13 cellular contexts compared by ENCODE assay signal in genomic region chr1:217133958-217134856, GRCh38.
A peak's percentile ranks its signal among the peaks of the same experiment; 100 is the strongest.
DNase-seq lines count a peak whose midpoint lies in the region; ATAC-seq, FAIRE-seq and TF ChIP-seq lines count a peak whose summit lies in the region.
"Had no signal": no experiment of that assay in that cellular context is flagged by ENCODE, and none has a peak within 500 bp of the region (broad histone marks: within the 10 kb centered on the region; RNA-seq: fewer than 3 reads in every experiment).

No MANE protein-coding gene starts in this region.

- CTCF ChIA-PET in CD8-positive, alpha-beta memory T cell (lab: Charles Lee), result no interaction called here

- peak overlapping the region; percentile 52 for H3K4me3 ChIP-seq in HUES6 (ENCODE audit: low read depth, low read length)
- H3K4me3 ChIP-seq in brain microvascular endothelial cell (ENCODE audit: low read depth, low read length), result peak overlapping the region; percentile 47
- H3K4me3 ChIP-seq in iPS-20b (ENCODE audit: low read length), result peak overlapping the region; percentile 79
- H3K4me3 ChIP-seq in skeletal muscle tissue (ENCODE audit: low read length in 3 of 3), result peak overlapping the region; percentile 62 to 75 (median 66)
- no peak overlapping the region for H3K4me3 ChIP-seq in CD8-positive, alpha-beta memory T cell (ENCODE audit: low read length)

- no peak for TF ChIP-seq CTCF in brain microvascular endothelial cell (IDR thresholded peaks at IDR 0.05; ENCODE audit: low read depth, low read length, missing control alignments)

- H3K4me1 Mint-ChIP-seq in CD8-positive, alpha-beta memory T cell, result peaks cover 0 to 3% (median 0%) of the 10 kb centered on the region in 3 donors

- H3K27ac ChIP-seq in HUES6 (ENCODE audit: low read depth, low read length) (no peak overlapping the region), brain microvascular endothelial cell (no peak overlapping the region), iPS-20b (ENCODE audit: low read length) (no peak overlapping the region), skeletal muscle tissue (ENCODE audit: low read depth, low read length) (no peak overlapping the region)
- no peak overlapping the region for H3K27ac ChIP-seq in CD8-positive, alpha-beta memory T cell (ENCODE audit: low read depth, low read length)
- H3K27ac ChIP-seq: SK-N-MC had no signal

- H3K36me3 ChIP-seq in HUES6 (ENCODE audit: control insufficient read depth, insufficient read depth, low read length), result no peaks in the 10 kb centered on the region
- H3K36me3 ChIP-seq in brain microvascular endothelial cell (replicated peaks), result no peaks in the 10 kb centered on the region
- no peaks in the 10 kb centered on the region for H3K36me3 ChIP-seq in iPS-20b (ENCODE audit: insufficient read depth, low read depth, low read length)
- H3K36me3 ChIP-seq in skeletal muscle tissue (ENCODE audit: control insufficient read depth in 3 of 3, insufficient read depth in 3 of 3, low read length in 3 of 3), result no peaks in the 10 kb centered on the region
- no peaks in the 10 kb centered on the region for H3K36me3 ChIP-seq in CD8-positive, alpha-beta memory T cell (ENCODE audit: insufficient read depth, low read length)

- peaks cover 5 to 29% (median 22%) of the 10 kb centered on the region in 5 donors for H3K9me3 Mint-ChIP-seq in CD8-positive, alpha-beta memory T cell
- H3K9me3 Mint-ChIP-seq: stimulated activated naive CD8-positive, alpha-beta T cell treated with anti-CD3 and anti-CD28 coated beads, Interleukin-15, Interleukin-2, amounts not matched to agents 100 ng/mL and 50 ng/mL, for 24 hours had no signal

- no peaks in the 10 kb centered on the region for H3K9me3 ChIP-seq in HUES6 (ENCODE audit: control insufficient read depth, insufficient read depth, low read depth, low read length)
- H3K9me3 ChIP-seq in iPS-20b (ENCODE audit: insufficient read depth, low read depth, low read length), result no peaks in the 10 kb centered on the region; the same call in none of the 2 replicates
- H3K9me3 ChIP-seq in skeletal muscle tissue (ENCODE audit: control insufficient read depth in 3 of 3, low read length in 3 of 3), result no peaks in the 10 kb centered on the region
- no peaks in the 10 kb centered on the region for H3K9me3 ChIP-seq in CD8-positive, alpha-beta memory T cell (ENCODE audit: low read length)

- H3K27me3 Mint-ChIP-seq in CD8-positive, alpha-beta memory T cell, result peaks cover 39 to 57% of the 10 kb centered on the region in 2 donors

- H3K4me1 ChIP-seq in HUES6 (ENCODE audit: control insufficient read depth, insufficient read depth, low read length) (peaks cover 30% of the 10 kb centered on the region), iPS-20b (ENCODE audit: insufficient read depth, low read length) (peaks cover 3% of the 10 kb centered on the region; the same call in 1 of the 2 replicates), skeletal muscle tissue (ENCODE audit: control insufficient read depth in 3 of 3, insufficient read depth in 3 of 3, low read length in 3 of 3) (peaks cover 3 to 6% (median 4%) of the 10 kb centered on the region in 3 donors)
- H3K4me1 ChIP-seq in CD8-positive, alpha-beta memory T cell (ENCODE audit: insufficient read depth, low read length), result no peaks in the 10 kb centered on the region

- no peak overlapping the region for H3K27ac Mint-ChIP-seq in CD8-positive, alpha-beta memory T cell
- H3K27ac Mint-ChIP-seq: effector memory CD8-positive, alpha-beta T cell; stimulated activated naive CD8-positive, alpha-beta T cell treated with anti-CD3 and anti-CD28 coated beads, Interleukin-15, Interleukin-2, amounts not matched to agents 100 ng/mL and 50 ng/mL, for 24 hours had no signal

- H3K36me3 Mint-ChIP-seq in CD8-positive, alpha-beta memory T cell, result peaks cover 0 to 7% (median 0%) of the 10 kb centered on the region in 3 donors

- H3K27me3 ChIP-seq in HUES6 (ENCODE audit: control insufficient read depth, insufficient read depth, low read length), result peaks cover 95% of the 10 kb centered on the region
- H3K27me3 ChIP-seq in brain microvascular endothelial cell (replicated peaks), result peaks cover 64% of the 10 kb centered on the region
- H3K27me3 ChIP-seq in iPS-20b (ENCODE audit: insufficient read depth, low read length), result peaks cover 93% of the 10 kb centered on the region
- peaks cover 25 to 46% (median 26%) of the 10 kb centered on the region in 3 donors for H3K27me3 ChIP-seq in skeletal muscle tissue (ENCODE audit: control insufficient read depth in 3 of 3, insufficient read depth in 3 of 3, low read length in 3 of 3)
- peaks cover 13% of the 10 kb centered on the region for H3K27me3 ChIP-seq in CD8-positive, alpha-beta memory T cell (ENCODE audit: insufficient read depth, low read length, poor library complexity, severe bottlenecking)

- H3K4me3 Mint-ChIP-seq in CD8-positive, alpha-beta memory T cell, result no peak overlapping the region
- H3K4me3 Mint-ChIP-seq: activated T-cell treated with anti-CD3 and anti-CD28 coated beads, Interleukin-2, amount 50 U/mL, for 24 hours; effector memory CD8-positive, alpha-beta T cell had no signal

- FAIRE-seq in GM12891 (lab: Jason Lieb, UNC), result no peak

- H3K9ac ChIP-seq in HUES6 (ENCODE audit: low read length) (no peak overlapping the region), iPS-20b (ENCODE audit: low read depth, low read length) (no peak overlapping the region; the same call in 1 of the 2 replicates), skeletal muscle tissue (ENCODE audit: low read depth in 1 of 3, low read length in 3 of 3) (peak overlapping the region in 2 of 3 donors; percentile 45 to 68)

- DNase-seq in brain microvascular endothelial cell (no peak), GM12891 (ENCODE audit: insufficient read length, low spot score) (no peak)
- no peak for DNase-seq in CD8-positive, alpha-beta memory T cell
- DNase-seq: activated T-cell treated with anti-CD3 and anti-CD28 coated beads, Interleukin-2, amount 50 U/mL, for 24 hours; effector memory CD8-positive, alpha-beta T cell; KG1 had no signal

- POLR2A ChIA-PET in CD8-positive, alpha-beta memory T cell (lab: Charles Lee), result no interaction called here

- in situ Hi-C loops in brain microvascular endothelial cell (cut with HindIII; ENCODE audit: low pct_ligation_motif_present, low sequenced_read_pairs), result no loop called here

- ATAC-seq in GM21786 (IDR thresholded peaks at IDR 0.05; ENCODE audit: unreplicated experiment) (no peak), GM21367 (IDR thresholded peaks at IDR 0.05; ENCODE audit: unreplicated experiment) (no peak)
- ATAC-seq: effector memory CD8-positive, alpha-beta T cell had no signal

- TF ChIP-seq POLR2A in GM12891 (IDR thresholded peaks at IDR 0.05; ENCODE audit: low read depth, low read length), result no peak

TF ChIP-seq in GM12891, 5 proteins besides CTCF, POLR2A, EP300 and RAD21:
- TF ChIP-seq PAX5 (IDR thresholded peaks at IDR 0.05; ENCODE audit: insufficient read depth, low read length, severe bottlenecking) (no peak), TAF1 (IDR thresholded peaks at IDR 0.05; ENCODE audit: low read depth, low read length) (no peak), POLR2AphosphoS5 (IDR thresholded peaks at IDR 0.05; ENCODE audit: low read depth, low read length) (no peak), POU2F2 (IDR thresholded peaks at IDR 0.05; ENCODE audit: low read depth, low read length) (no peak), SPI1 (IDR thresholded peaks at IDR 0.05; ENCODE audit: low read depth, low read length) (no peak)

Comparison
In these comparisons a context has a peak if more than half of its experiments do, and no peak if none do; other contexts are left out.
1. H3K9ac ChIP-seq: peak in skeletal muscle tissue (2 of 3); none in HUES6 (single experiment) and iPS-20b (single experiment).